ENCODE assay signal across 7 cellular contexts in the genomic region with DNA sequence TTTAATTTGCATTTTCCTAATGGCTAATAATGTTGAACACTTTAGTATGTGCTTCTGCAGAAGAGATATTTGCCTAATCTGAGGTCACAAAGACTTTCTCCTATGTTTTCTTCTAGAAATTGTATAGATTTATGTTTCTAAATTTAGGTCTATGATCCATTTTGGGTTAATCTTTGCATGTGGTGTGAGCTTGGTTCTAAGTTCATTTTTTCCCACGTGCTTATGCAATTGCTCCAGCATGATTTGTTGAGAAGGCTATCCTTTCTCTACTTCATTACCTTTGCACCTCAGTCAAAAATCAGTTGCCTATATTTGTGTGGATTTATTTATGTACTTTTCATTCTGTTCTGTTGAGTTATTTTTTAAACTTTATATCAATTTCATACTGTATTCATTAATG.
"Had no signal": no experiment of that assay in that cellular context is flagged by ENCODE, and none has a peak within 500 bp of the region (broad histone marks: within the 10 kb centered on the region; RNA-seq: fewer than 3 reads in every experiment).

No MANE protein-coding gene starts in this region.

- DNase-seq: GDM1, GF-D8 had no signal

- ATAC-seq: GM12878 had no signal

- FAIRE-seq: GM12878, GM12891, GM12892, GM18507, GM19239 had no signal

- H3K4me3 ChIP-seq: GM12878 had no signal
